Comparison of ENCODE assay signal across 1 cellular context in genomic region chr1:179082308-179083030, GRCh38.
TF ChIP-seq lines count a peak whose summit lies in the region.

No MANE protein-coding gene starts in this region.

TF ChIP-seq in HepG2, 621 proteins besides CTCF, POLR2A, EP300 and RAD21 (continued from another document and continues in another):
- TF ChIP-seq SNAPC5 (CRISPR knock-in tag; IDR thresholded peaks at IDR 0.05; ENCODE audit: borderline replicate concordance) (no peak), ZNF337 (CRISPR knock-in tag; IDR thresholded peaks at IDR 0.05; ENCODE audit: borderline replicate concordance, low read depth) (peak; percentile 39; the same call in 1 of the 2 replicates), ZNF609 (CRISPR knock-in tag; IDR thresholded peaks at IDR 0.05; ENCODE audit: borderline replicate concordance) (no peak; the same call in 1 of the 2 replicates), E2F5 (CRISPR knock-in tag; conservative IDR thresholded peaks at IDR 0.05) (no peak), SP5 (CRISPR knock-in tag; IDR thresholded peaks at IDR 0.05; ENCODE audit: borderline replicate concordance, low read depth) (no peak), STAG1 (CRISPR knock-in tag; IDR thresholded peaks at IDR 0.05) (peak; percentile 3; the same call in 1 of the 2 replicates), HNF4A (CRISPR knock-in tag; IDR thresholded peaks at IDR 0.05) (no peak), ZSCAN31 (CRISPR knock-in tag; IDR thresholded peaks at IDR 0.05; ENCODE audit: low read depth) (peak; percentile 13; the same call in 1 of the 2 replicates), JARID2 (CRISPR knock-in tag; IDR thresholded peaks at IDR 0.05; ENCODE audit: insufficient replicate concordance) (no peak), SMYD3 (CRISPR knock-in tag; IDR thresholded peaks at IDR 0.05) (no peak), ZBTB43 (CRISPR knock-in tag; conservative IDR thresholded peaks at IDR 0.05) (no peak), ELF4 (CRISPR knock-in tag; IDR thresholded peaks at IDR 0.05; ENCODE audit: borderline replicate concordance) (no peak), ZNF18 (CRISPR knock-in tag; IDR thresholded peaks at IDR 0.05; ENCODE audit: insufficient replicate concordance) (no peak), ZNF816 (CRISPR knock-in tag; IDR thresholded peaks at IDR 0.05; ENCODE audit: borderline replicate concordance) (peak; percentile 70; the same call in 1 of the 2 replicates), HBP1 (CRISPR knock-in tag; IDR thresholded peaks at IDR 0.05; ENCODE audit: low read depth) (no peak), KLF13 (CRISPR knock-in tag; IDR thresholded peaks at IDR 0.05) (peak; percentile 67; the same call in 1 of the 2 replicates), SSRP1 (CRISPR knock-in tag; IDR thresholded peaks at IDR 0.05) (0 out of 2 replicates have a peak, but pooled peaks have one; percentile 28), ZNF282 (IDR thresholded peaks at IDR 0.05; ENCODE audit: partially characterized antibody) (no peak), BCL6 (CRISPR knock-in tag; IDR thresholded peaks at IDR 0.05) (no peak), ZNF572 (CRISPR knock-in tag; IDR thresholded peaks at IDR 0.05) (0 out of 2 replicates have a peak, but pooled peaks have one; percentile 39), CCAR2 (optimal IDR thresholded peaks at IDR 0.05; ENCODE audit: low read depth, low read length) (no peak), MED1 (CRISPR knock-in tag; IDR thresholded peaks at IDR 0.05) (peak; percentile 18; the same call in 1 of the 2 replicates), ZNF350 (CRISPR knock-in tag; IDR thresholded peaks at IDR 0.05; ENCODE audit: borderline replicate concordance, low read depth) (no peak; the same call in 1 of the 2 replicates), ZFY (CRISPR knock-in tag; IDR thresholded peaks at IDR 0.05) (no peak), ZNF777 (CRISPR knock-in tag; IDR thresholded peaks at IDR 0.05) (0 out of 2 replicates have a peak, but pooled peaks have one; percentile 8), ZHX1 (CRISPR knock-in tag; IDR thresholded peaks at IDR 0.05; ENCODE audit: low read depth) (no peak), ZBTB42 (CRISPR knock-in tag; IDR thresholded peaks at IDR 0.05) (no peak), ZNF343 (CRISPR knock-in tag; IDR thresholded peaks at IDR 0.05) (peak; percentile 73; the same call in 1 of the 2 replicates), KDM3A (CRISPR knock-in tag; IDR thresholded peaks at IDR 0.05; ENCODE audit: low read depth) (no peak), ZNF335 (CRISPR knock-in tag; IDR thresholded peaks at IDR 0.05) (no peak), SP140L (CRISPR knock-in tag; IDR thresholded peaks at IDR 0.05; ENCODE audit: borderline replicate concordance) (no peak), XBP1 (CRISPR knock-in tag; IDR thresholded peaks at IDR 0.05) (no peak), TAF15 (IDR thresholded peaks at IDR 0.05; ENCODE audit: low read depth, low read length, poor library complexity, severe bottlenecking) (no peak), TBP (CRISPR knock-in tag; IDR thresholded peaks at IDR 0.05) (no peak), GZF1 (CRISPR knock-in tag; IDR thresholded peaks at IDR 0.05) (no peak), ZBTB8A (CRISPR knock-in tag; IDR thresholded peaks at IDR 0.05; ENCODE audit: borderline replicate concordance, low read depth) (no peak), ZNF138 (CRISPR knock-in tag; IDR thresholded peaks at IDR 0.05; ENCODE audit: low read depth) (peak; percentile 22; the same call in 1 of the 2 replicates), SMAD9 (CRISPR knock-in tag; IDR thresholded peaks at IDR 0.05) (no peak), MAFK (conservative IDR thresholded peaks at IDR 0.05 in 1 of 2, IDR thresholded peaks at IDR 0.05 in 1 of 2; ENCODE audit: low read length in 2 of 2) (no peak), ZHX2 (IDR thresholded peaks at IDR 0.05; ENCODE audit: low read depth) (no peak), ZHX2 (CRISPR knock-in tag; IDR thresholded peaks at IDR 0.05; ENCODE audit: borderline replicate concordance) (no peak), ZNF549 (CRISPR knock-in tag; IDR thresholded peaks at IDR 0.05) (no peak), ZNF850 (CRISPR knock-in tag; conservative IDR thresholded peaks at IDR 0.05) (peak; percentile 78; the same call in 1 of the 2 replicates), MLLT10 (CRISPR knock-in tag; IDR thresholded peaks at IDR 0.05) (no peak), ERF (CRISPR knock-in tag; IDR thresholded peaks at IDR 0.05) (peak; percentile 13; the same call in 1 of the 2 replicates)
